ENCODE assay signal across 22 cellular contexts in the genomic region with DNA sequence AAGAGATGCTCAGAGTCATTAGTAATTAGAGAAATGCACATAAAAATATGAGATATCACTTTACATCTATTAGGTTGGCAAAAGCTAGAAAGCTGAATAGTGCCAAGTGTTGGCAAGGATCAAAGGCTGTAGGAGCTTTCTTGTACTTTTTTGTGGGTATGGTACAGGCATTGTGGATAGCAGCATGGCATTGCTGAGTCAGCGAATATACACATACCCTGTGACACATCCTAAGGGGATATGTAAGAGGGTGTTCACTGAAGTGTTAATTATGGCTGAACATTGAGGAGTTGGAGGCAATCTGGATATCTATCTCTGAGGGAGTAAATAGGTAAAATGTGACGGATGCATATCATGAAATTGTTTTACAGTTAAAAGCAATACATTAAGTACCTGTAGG.
"Had no signal": no experiment of that assay in that cellular context is flagged by ENCODE, and none has a peak within 500 bp of the region (broad histone marks: within the 10 kb centered on the region; RNA-seq: fewer than 3 reads in every experiment).

No MANE protein-coding gene starts in this region.

- H3K4me1 ChIP-seq: breast epithelium, foreskin keratinocyte, heart left ventricle, right lobe of liver, tibial nerve had no signal

- H3K36me3 Mint-ChIP-seq: activated naive CD4-positive, alpha-beta T cell treated with anti-CD3 and anti-CD28 coated beads, Interleukin-2, amount 50 U/mL, for 72 hours had no signal

- DNase-seq: activated CD4-positive, alpha-beta T cell treated with anti-CD3 and anti-CD28 coated beads, Interleukin-2, amount 50 U/mL, for 1 hour; activated CD4-positive, CD25-positive, alpha-beta regulatory T cell treated with anti-CD3 and anti-CD28 coated beads, Interleukin-2, amount 50 U/mL, for 72 hours; activated CD8-positive, alpha-beta T cell treated with anti-CD3 and anti-CD28 coated beads for 36 hours; activated naive CD4-positive, alpha-beta T cell; activated T-cell treated with anti-CD3 and anti-CD28 coated beads, Interleukin-2, amount 50 U/mL, for 48 hours; central memory CD4-positive, alpha-beta T cell; foreskin keratinocyte; heart left ventricle; hypothalamus; mucosa of descending colon; right lobe of liver; stimulated activated CD4-positive, alpha-beta T cell treated with anti-CD3 and anti-CD28 coated beads, Interleukin-2, amount 100 ng/mL, for 48 hours; stimulated activated naive CD4-positive, alpha-beta T cell treated with Interleukin-2 at 50 U/mL for 16 hours; T1000 had no signal

- H3K4me3 Mint-ChIP-seq: activated CD8-positive, alpha-beta T cell treated with anti-CD3 and anti-CD28 coated beads for 36 hours; dendritic cell treated with granulocyte-macrophage colony-stimulating factor and Interleukin-4, amounts not matched to agents 40 ng/mL and 50 ng/mL, for 4 days; natural killer cell treated with Interleukin-12 subunit alpha and Interleukin-12 subunit beta and Interleukin-15 and Interleukin-18, amount 100 ng/mL, for 72 hours had no signal

- H3K36me3 ChIP-seq: breast epithelium had no signal

- H3K4me3 ChIP-seq: breast epithelium, esophagus muscularis mucosa, heart left ventricle, lung, mucosa of descending colon, right lobe of liver, tibial nerve had no signal

- H3K27ac Mint-ChIP-seq: activated CD8-positive, alpha-beta T cell treated with anti-CD3 and anti-CD28 coated beads for 36 hours; activated naive CD4-positive, alpha-beta T cell treated with anti-CD3 and anti-CD28 coated beads, Interleukin-2, amount 50 U/mL, for 72 hours; dendritic cell treated with granulocyte-macrophage colony-stimulating factor and Interleukin-4, amounts not matched to agents 40 ng/mL and 50 ng/mL, for 4 days; natural killer cell treated with Interleukin-12 subunit alpha and Interleukin-12 subunit beta and Interleukin-15 and Interleukin-18, amount 100 ng/mL, for 72 hours had no signal

- H3K9me3 ChIP-seq: breast epithelium, esophagus muscularis mucosa, heart left ventricle, mucosa of descending colon, right lobe of liver, tibial nerve had no signal

- H3K27me3 ChIP-seq: breast epithelium, esophagus muscularis mucosa, foreskin keratinocyte, heart left ventricle, right lobe of liver, tibial nerve had no signal

- ATAC-seq: activated CD8-positive, alpha-beta T cell treated with anti-CD3 and anti-CD28 coated beads for 36 hours; activated naive CD4-positive, alpha-beta T cell treated with anti-CD3 and anti-CD28 coated beads, Interleukin-2, amount 50 U/mL, for 72 hours; foreskin keratinocyte; heart left ventricle; left lobe of liver; mucosa of descending colon; natural killer cell treated with Interleukin-12 subunit alpha and Interleukin-12 subunit beta and Interleukin-15 and Interleukin-18, amount 100 ng/mL, for 72 hours had no signal

- H3K27ac ChIP-seq: breast epithelium, esophagus muscularis mucosa, foreskin keratinocyte, heart left ventricle, right lobe of liver, tibial nerve had no signal

- H3K9me3 Mint-ChIP-seq: activated CD8-positive, alpha-beta T cell treated with anti-CD3 and anti-CD28 coated beads for 36 hours; activated naive CD4-positive, alpha-beta T cell treated with anti-CD3 and anti-CD28 coated beads, Interleukin-2, amount 50 U/mL, for 72 hours; dendritic cell treated with granulocyte-macrophage colony-stimulating factor and Interleukin-4, amounts not matched to agents 40 ng/mL and 50 ng/mL, for 4 days; natural killer cell treated with Interleukin-12 subunit alpha and Interleukin-12 subunit beta and Interleukin-15 and Interleukin-18, amount 100 ng/mL, for 72 hours had no signal

- H3K27me3 Mint-ChIP-seq: activated CD8-positive, alpha-beta T cell treated with anti-CD3 and anti-CD28 coated beads for 36 hours; dendritic cell treated with granulocyte-macrophage colony-stimulating factor and Interleukin-4, amounts not matched to agents 40 ng/mL and 50 ng/mL, for 4 days; natural killer cell treated with Interleukin-12 subunit alpha and Interleukin-12 subunit beta and Interleukin-15 and Interleukin-18, amount 100 ng/mL, for 72 hours had no signal
